In the genomic region with DNA sequence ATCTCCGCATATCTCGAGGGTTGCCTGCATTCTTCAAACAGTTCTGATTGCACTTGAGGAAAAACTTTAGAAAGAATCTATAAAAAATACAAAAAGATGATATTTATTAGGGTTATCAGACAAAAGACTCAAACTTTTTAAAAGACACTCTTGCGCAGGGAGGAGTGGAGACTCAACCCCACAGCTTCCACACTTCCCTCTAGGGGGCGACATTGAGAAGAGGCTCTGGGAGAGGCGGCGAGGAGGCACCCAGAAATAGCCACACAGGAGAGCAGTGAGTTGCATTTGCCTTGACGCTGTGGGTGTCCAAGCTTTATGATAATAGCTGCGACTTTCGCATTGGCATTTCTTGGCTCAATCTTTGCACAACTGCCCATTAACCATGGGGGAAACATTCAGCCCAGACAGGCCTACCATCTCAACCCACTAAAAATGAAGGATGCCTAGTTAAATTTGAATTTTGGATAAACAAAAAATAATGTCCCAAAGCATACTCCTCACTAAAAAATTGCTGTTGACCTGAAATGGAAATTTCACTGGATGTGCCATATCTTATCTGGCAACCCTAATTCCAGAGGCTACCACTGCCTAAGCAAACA, we compare ENCODE assay signal across 9 cellular contexts.
DNase-seq lines count a peak whose midpoint lies in the region; ATAC-seq and TF ChIP-seq lines count a peak whose summit lies in the region.
"Had no signal": no experiment of that assay in that cellular context is flagged by ENCODE, and none has a peak within 500 bp of the region (broad histone marks: within the 10 kb centered on the region; RNA-seq: fewer than 3 reads in every experiment).

No MANE protein-coding gene starts in this region.

- H3K4me1 ChIP-seq in left ventricle myocardium inferior (peaks cover 9% of the 10 kb centered on the region), esophagus muscularis mucosa (no peaks in the 10 kb centered on the region)

- intact Hi-C loops in left ventricle myocardium inferior (cut with micrococcal nuclease) = no loop called here
- intact Hi-C loops in left cardiac atrium (cut with DNase I) = no loop called here
- intact Hi-C loops in esophagus muscularis mucosa (cut with DNase I) = no loop called here

- H3K36me3 ChIP-seq in left ventricle myocardium inferior (peaks cover 24% of the 10 kb centered on the region), esophagus muscularis mucosa (peaks cover 0 to 17% (median 0%) of the 10 kb centered on the region in 4 donors)
- H3K36me3 ChIP-seq: neutrophil had no signal

- H3K4me3 ChIP-seq in left ventricle myocardium inferior (no peak overlapping the region), esophagus muscularis mucosa (no peak overlapping the region)

- no peak for TF ChIP-seq POLR2A in esophagus muscularis mucosa (IDR thresholded peaks at IDR 0.05; ENCODE audit: low read depth)

- H3K9me3 ChIP-seq in left ventricle myocardium inferior (replicated peaks) (no peaks in the 10 kb centered on the region), esophagus muscularis mucosa (no peaks in the 10 kb centered on the region)
- H3K9me3 ChIP-seq: neutrophil had no signal

- 71% methylated on average over 9 of the region's 9 CpGs for whole genome bisulfite sequencing in esophagus muscularis mucosa

- ATAC-seq in left cardiac atrium = no peak

- peak; percentile 66 for TF ChIP-seq CTCF in left ventricle myocardium inferior (IDR thresholded peaks at IDR 0.05; ENCODE audit: borderline replicate concordance)
- TF ChIP-seq CTCF in esophagus muscularis mucosa (IDR thresholded peaks at IDR 0.05) = peak in 2 of 3 experiments; percentile 18 to 41

- TF ChIP-seq EP300 in esophagus muscularis mucosa (IDR thresholded peaks at IDR 0.05) = no peak

- DNase-seq in left ventricle myocardium inferior = no peak
- no peak for DNase-seq in left cardiac atrium
- peak; percentile 10 for DNase-seq in T follicular helper cell (ENCODE audit: low read depth)
- DNase-seq in esophagus muscularis mucosa (ENCODE audit: extremely low spot score) = no peak
- DNase-seq in stimulated activated CD8-positive, alpha-beta memory T cell treated with anti-CD3 and anti-CD28 coated beads, Interleukin-15, amount 100 ng/mL, for 24 hours (ENCODE audit: low read depth) = peak; percentile 6
- no peak for DNase-seq in NCI-H1417 (lab: John Stamatoyannopoulos, UW)
- DNase-seq in SW480 (ENCODE audit: low spot score) = no peak
- DNase-seq in NCI-H510A treated with DMSO at 0.1 percent for 48 hours (lab: John Stamatoyannopoulos, UW) = no peak

- H3K27me3 ChIP-seq in left ventricle myocardium inferior (ENCODE audit: low read depth) (peaks cover 5% of the 10 kb centered on the region), esophagus muscularis mucosa (no peaks in the 10 kb centered on the region)
- H3K27me3 ChIP-seq: neutrophil had no signal

- H3K27ac ChIP-seq in left ventricle myocardium inferior (replicated peaks) (no peak overlapping the region), esophagus muscularis mucosa (replicated peaks in 1 of 4) (no peak overlapping the region)
- H3K27ac ChIP-seq: neutrophil had no signal

Comparison
In these comparisons a context has a peak if more than half of its experiments do, and no peak if none do; other contexts are left out.
1. DNase-seq: peak in T follicular helper cell (single experiment) and stimulated activated CD8-positive, alpha-beta memory T cell treated with anti-CD3 and anti-CD28 coated beads, Interleukin-15, amount 100 ng/mL, for 24 hours (single experiment); none in left ventricle myocardium inferior (single experiment), left cardiac atrium (single experiment), esophagus muscularis mucosa (single experiment), NCI-H1417 (0 of 3), SW480 (single experiment) and NCI-H510A treated with DMSO at 0.1 percent for 48 hours (single experiment).